Comparison of ENCODE assay signal across 26 cellular contexts in the genomic region with DNA sequence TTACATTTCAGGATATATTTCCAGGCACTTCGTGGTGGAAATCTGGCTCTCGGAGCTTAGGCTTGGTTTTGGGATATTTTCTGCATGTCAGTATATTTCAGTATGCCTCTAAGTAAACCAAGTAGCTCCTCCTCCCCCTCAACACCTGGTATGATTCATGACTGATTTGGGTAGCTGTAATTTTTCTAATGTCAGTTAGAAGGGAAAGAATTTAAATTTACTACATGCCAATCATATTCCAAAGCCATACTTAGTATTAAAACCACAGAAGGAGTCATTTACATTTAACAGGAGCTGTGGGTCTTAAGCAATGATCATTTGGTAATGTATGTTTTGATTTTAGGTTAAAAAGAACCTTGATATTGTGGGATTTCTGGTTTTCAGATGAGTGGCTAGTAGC.
"Had no signal": no experiment of that assay in that cellular context is flagged by ENCODE, and none has a peak within 500 bp of the region (broad histone marks: within the 10 kb centered on the region; RNA-seq: fewer than 3 reads in every experiment).

No MANE protein-coding gene starts in this region.

- DNase-seq: activated CD4-positive, alpha-beta memory T cell treated with anti-CD3 and anti-CD28 coated beads for 36 hours; activated CD4-positive, alpha-beta T cell treated with anti-CD3 and anti-CD28 coated beads for 36 hours; activated CD4-positive, alpha-beta T cell treated with anti-CD3 and anti-CD28 coated beads, Interleukin-2, amount 10 ng/mL, durations not matched to agents 24 days and 14 days; activated CD4-positive, CD25-positive, alpha-beta regulatory T cell; activated CD4-positive, CD25-positive, alpha-beta regulatory T cell treated with anti-CD3 and anti-CD28 coated beads, Interleukin-2, amount 50 U/mL, for 72 hours; activated CD8-positive, alpha-beta memory T cell treated with anti-CD3 and anti-CD28 coated beads for 24 hours; activated effector memory CD4-positive, alpha-beta T cell treated with Interleukin-2 at 50 U/mL for 16 hours; activated gamma-delta T cell treated with Interleukin-2 at 50 U/mL for 16 hours; activated naive CD4-positive, alpha-beta T cell treated with anti-CD3 and anti-CD28 coated beads for 36 hours; activated naive CD8-positive, alpha-beta T cell treated with anti-CD3 and anti-CD28 coated beads for 36 hours; activated naive CD8-positive, alpha-beta T cell treated with anti-CD3 and anti-CD28 coated beads, Interleukin-2, amount 50 U/mL, for 24 hours; activated T-cell treated with anti-CD3 and anti-CD28 coated beads, Interleukin-2, amount 50 U/mL, for 4 hours; adrenal gland; amygdala; aorta; body of pancreas; central memory CD4-positive, alpha-beta T cell; cerebellar nuclear complex; colonic mucosa; effector CD8-positive, alpha-beta T cell; esophagus squamous epithelium; T-helper 2 cell had no signal

- H3K27me3 ChIP-seq: adrenal gland, body of pancreas, cardiac muscle cell, colonic mucosa, esophagus squamous epithelium had no signal

- H3K27ac Mint-ChIP-seq: activated CD4-positive, alpha-beta memory T cell treated with anti-CD3 and anti-CD28 coated beads for 36 hours; activated CD4-positive, alpha-beta T cell treated with anti-CD3 and anti-CD28 coated beads for 36 hours; activated CD4-positive, alpha-beta T cell treated with anti-CD3 and anti-CD28 coated beads, Interleukin-2, amount 10 ng/mL, durations not matched to agents 24 days and 14 days; activated naive CD4-positive, alpha-beta T cell treated with anti-CD3 and anti-CD28 coated beads for 36 hours; activated naive CD4-positive, alpha-beta T cell treated with anti-CD3 and anti-CD28 coated beads, Interleukin-2, amount 50 U/mL, for 24 hours; activated naive CD8-positive, alpha-beta T cell treated with anti-CD3 and anti-CD28 coated beads for 36 hours; activated naive CD8-positive, alpha-beta T cell treated with anti-CD3 and anti-CD28 coated beads, Interleukin-2, amount 50 U/mL, for 24 hours; activated T-helper 17 cell treated with anti-CD3 and anti-CD28 coated beads, Interleukin-2, amount 50 U/mL, for 72 hours had no signal

- H3K4me3 ChIP-seq: adrenal gland, body of pancreas, cardiac muscle cell, colonic mucosa, esophagus squamous epithelium had no signal

- H3K27me3 Mint-ChIP-seq: activated CD4-positive, alpha-beta memory T cell treated with anti-CD3 and anti-CD28 coated beads for 36 hours; activated CD4-positive, alpha-beta T cell treated with anti-CD3 and anti-CD28 coated beads for 36 hours; activated CD4-positive, alpha-beta T cell treated with anti-CD3 and anti-CD28 coated beads, Interleukin-2, amount 10 ng/mL, durations not matched to agents 24 days and 14 days; activated naive CD8-positive, alpha-beta T cell treated with anti-CD3 and anti-CD28 coated beads for 36 hours; activated naive CD8-positive, alpha-beta T cell treated with anti-CD3 and anti-CD28 coated beads, Interleukin-2, amount 50 U/mL, for 24 hours had no signal

- H3K9me3 Mint-ChIP-seq: activated CD4-positive, alpha-beta memory T cell treated with anti-CD3 and anti-CD28 coated beads for 36 hours; activated CD4-positive, alpha-beta T cell treated with anti-CD3 and anti-CD28 coated beads, Interleukin-2, amount 10 ng/mL, durations not matched to agents 24 days and 14 days; activated naive CD4-positive, alpha-beta T cell treated with anti-CD3 and anti-CD28 coated beads for 36 hours; activated naive CD4-positive, alpha-beta T cell treated with anti-CD3 and anti-CD28 coated beads, Interleukin-2, amount 50 U/mL, for 24 hours; activated naive CD8-positive, alpha-beta T cell treated with anti-CD3 and anti-CD28 coated beads, Interleukin-2, amount 50 U/mL, for 24 hours; activated T-cell treated with anti-CD3 and anti-CD28 coated beads, Interleukin-2, amount 50 U/mL, for 4 hours; activated T-helper 17 cell treated with anti-CD3 and anti-CD28 coated beads, Interleukin-2, amount 50 U/mL, for 72 hours had no signal

- H3K36me3 ChIP-seq: adrenal gland, cardiac muscle cell, colonic mucosa, esophagus squamous epithelium had no signal

- ATAC-seq: activated CD4-positive, alpha-beta T cell treated with anti-CD3 and anti-CD28 coated beads for 36 hours; activated naive CD8-positive, alpha-beta T cell treated with anti-CD3 and anti-CD28 coated beads, Interleukin-2, amount 50 U/mL, for 24 hours; activated T-cell treated with anti-CD3 and anti-CD28 coated beads, Interleukin-2, amount 50 U/mL, for 4 hours; activated T-helper 17 cell treated with anti-CD3 and anti-CD28 coated beads, Interleukin-2, amount 50 U/mL, for 72 hours; body of pancreas had no signal

- H3K4me3 Mint-ChIP-seq: activated CD4-positive, alpha-beta memory T cell treated with anti-CD3 and anti-CD28 coated beads for 36 hours; activated CD4-positive, alpha-beta T cell treated with anti-CD3 and anti-CD28 coated beads for 36 hours; activated CD4-positive, alpha-beta T cell treated with anti-CD3 and anti-CD28 coated beads, Interleukin-2, amount 10 ng/mL, durations not matched to agents 24 days and 14 days; activated naive CD4-positive, alpha-beta T cell treated with anti-CD3 and anti-CD28 coated beads for 36 hours; activated naive CD4-positive, alpha-beta T cell treated with anti-CD3 and anti-CD28 coated beads, Interleukin-2, amount 50 U/mL, for 24 hours; activated naive CD8-positive, alpha-beta T cell treated with anti-CD3 and anti-CD28 coated beads for 36 hours; activated naive CD8-positive, alpha-beta T cell treated with anti-CD3 and anti-CD28 coated beads, Interleukin-2, amount 50 U/mL, for 24 hours; activated T-cell treated with anti-CD3 and anti-CD28 coated beads, Interleukin-2, amount 50 U/mL, for 4 hours; activated T-helper 17 cell treated with anti-CD3 and anti-CD28 coated beads, Interleukin-2, amount 50 U/mL, for 72 hours had no signal

- H3K9me3 ChIP-seq: adrenal gland, body of pancreas, colonic mucosa, esophagus squamous epithelium had no signal

- H3K4me1 Mint-ChIP-seq: activated CD4-positive, alpha-beta T cell treated with anti-CD3 and anti-CD28 coated beads for 36 hours; activated CD4-positive, alpha-beta T cell treated with anti-CD3 and anti-CD28 coated beads, Interleukin-2, amount 10 ng/mL, durations not matched to agents 24 days and 14 days; activated naive CD4-positive, alpha-beta T cell treated with anti-CD3 and anti-CD28 coated beads, Interleukin-2, amount 50 U/mL, for 24 hours; activated T-helper 17 cell treated with anti-CD3 and anti-CD28 coated beads, Interleukin-2, amount 50 U/mL, for 72 hours had no signal

- H3K27ac ChIP-seq: adrenal gland, body of pancreas, cardiac muscle cell, colonic mucosa, epithelial cell of prostate, esophagus squamous epithelium had no signal

- H3K36me3 Mint-ChIP-seq: activated CD4-positive, alpha-beta memory T cell treated with anti-CD3 and anti-CD28 coated beads for 36 hours; activated naive CD4-positive, alpha-beta T cell treated with anti-CD3 and anti-CD28 coated beads, Interleukin-2, amount 50 U/mL, for 24 hours; activated naive CD8-positive, alpha-beta T cell treated with anti-CD3 and anti-CD28 coated beads for 36 hours had no signal

- H3K4me1 ChIP-seq: adrenal gland, body of pancreas, colonic mucosa had no signal
